ENCODE assay signal across 9 cellular contexts in genomic region chrX:123184199-123184857, GRCh38. TPM values are rescaled to one million over a fixed set of nuclear protein-coding genes. Genes with fewer than 3 reads are reported as not detected.
DNase-seq lines count a peak whose midpoint lies in the region; ATAC-seq, FAIRE-seq and TF ChIP-seq lines count a peak whose summit lies in the region.
"Had no signal": no experiment of that assay in that cellular context is flagged by ENCODE, and none has a peak within 500 bp of the region (broad histone marks: within the 10 kb centered on the region; RNA-seq: fewer than 3 reads in every experiment).

GRIA3 (plus strand) TSS chrX:123184278; CDS start chrX:123184536, 258 bp downstream.

- no peak for TF ChIP-seq CTCF in GM06990 (IDR thresholded peaks at IDR 0.05; ENCODE audit: insufficient read depth, low read length, poor library complexity, severe bottlenecking)

- ATAC-seq in activated CD8-positive, alpha-beta T cell treated with anti-CD3 and anti-CD28 coated beads, Interleukin-2, amount 10 ng/mL, durations not matched to agents 7 days and 5 days: no peak
- peak; percentile 18 to 63 for ATAC-seq in left cardiac atrium
- no peak for ATAC-seq in GM21447 (IDR thresholded peaks at IDR 0.05; ENCODE audit: unreplicated experiment)

- no peak within 1 kb of the TSS for H3K27ac Mint-ChIP-seq in activated CD8-positive, alpha-beta T cell treated with anti-CD3 and anti-CD28 coated beads, Interleukin-2, amount 10 ng/mL, durations not matched to agents 7 days and 5 days

- POLR2A ChIA-PET in activated CD8-positive, alpha-beta T cell treated with anti-CD3 and anti-CD28 coated beads, Interleukin-2, amount 10 ng/mL, durations not matched to agents 7 days and 5 days (lab: Charles Lee): no interaction called here

- FAIRE-seq in GM12892 (lab: Jason Lieb, UNC): no peak

- no peaks in the 10 kb centered on the region for H3K36me3 Mint-ChIP-seq in activated CD8-positive, alpha-beta T cell treated with anti-CD3 and anti-CD28 coated beads, Interleukin-2, amount 10 ng/mL, durations not matched to agents 7 days and 5 days (ENCODE audit: low read depth)

- no peak within 1 kb of the TSS for H3K27ac ChIP-seq in rectal smooth muscle tissue (ENCODE audit: low read depth, low read length)

- no peaks in the 10 kb centered on the region for H3K9me3 Mint-ChIP-seq in activated CD8-positive, alpha-beta T cell treated with anti-CD3 and anti-CD28 coated beads, Interleukin-2, amount 10 ng/mL, durations not matched to agents 7 days and 5 days (ENCODE audit: insufficient read depth)

- H3K4me1 Mint-ChIP-seq in activated CD8-positive, alpha-beta T cell treated with anti-CD3 and anti-CD28 coated beads, Interleukin-2, amount 10 ng/mL, durations not matched to agents 7 days and 5 days (ENCODE audit: low read depth): no peaks in the 10 kb centered on the region

- H3K27me3 Mint-ChIP-seq in activated CD8-positive, alpha-beta T cell treated with anti-CD3 and anti-CD28 coated beads, Interleukin-2, amount 10 ng/mL, durations not matched to agents 7 days and 5 days (ENCODE audit: low read depth): peaks cover 23% of the 10 kb centered on the region

- DNase-seq in GM06990 (ENCODE audit: extremely low read depth, insufficient read length) (peak; percentile 20), left cardiac atrium (no peak), globus pallidus (ENCODE audit: low spot score) (no peak), GM12892 (ENCODE audit: insufficient read length) (no peak), activated T-cell treated with anti-CD3 and anti-CD28 coated beads for 4 hours (no peak)
- DNase-seq in activated CD8-positive, alpha-beta T cell treated with anti-CD3 and anti-CD28 coated beads, Interleukin-2, amount 10 ng/mL, durations not matched to agents 7 days and 5 days: no peak
- DNase-seq: activated gamma-delta T cell treated with Interleukin-2 at 50 U/mL for 16 hours had no signal

- CTCF ChIA-PET in activated CD8-positive, alpha-beta T cell treated with anti-CD3 and anti-CD28 coated beads, Interleukin-2, amount 10 ng/mL, durations not matched to agents 7 days and 5 days (lab: Charles Lee): no interaction called here

- intact Hi-C loops in left cardiac atrium (cut with DNase I): no loop called here

- H3K27me3 ChIP-seq in GM06990 (replicated peaks; ENCODE audit: control insufficient read depth, insufficient read depth, low read length) (no peaks in the 10 kb centered on the region; the same call in 1 of the 2 replicates), rectal smooth muscle tissue (ENCODE audit: control insufficient read depth, insufficient read depth, low read length) (peaks cover 3% of the 10 kb centered on the region)

- H3K4me1 ChIP-seq in rectal smooth muscle tissue (ENCODE audit: control insufficient read depth, insufficient read depth, low read length): no peaks in the 10 kb centered on the region

- H3K4me3 Mint-ChIP-seq in activated CD8-positive, alpha-beta T cell treated with anti-CD3 and anti-CD28 coated beads, Interleukin-2, amount 10 ng/mL, durations not matched to agents 7 days and 5 days: peak within 1 kb of the TSS; percentile 12

- no peak within 1 kb of the TSS for H3K9ac ChIP-seq in rectal smooth muscle tissue (ENCODE audit: low read length)

- no peak for TF ChIP-seq POLR2A in GM12892 (IDR thresholded peaks at IDR 0.05; ENCODE audit: low read depth, low read length)

- H3K36me3 ChIP-seq in GM06990 (ENCODE audit: control insufficient read depth, insufficient read depth, low read length) (no peaks in the 10 kb centered on the region), rectal smooth muscle tissue (ENCODE audit: control insufficient read depth, insufficient read depth, low read length) (no peaks in the 10 kb centered on the region)

- H3K4me3 ChIP-seq in GM06990 (replicated peaks; ENCODE audit: low read depth, low read length) (peak within 1 kb of the TSS; percentile 24), rectal smooth muscle tissue (ENCODE audit: low read length) (peak within 1 kb of the TSS; percentile 54)

RNA-seq across cellular contexts. Expression of gene GRIA3, which starts in this region (rescaled TPM):
- not detected for total RNA-seq in activated CD8-positive, alpha-beta T cell treated with anti-CD3 and anti-CD28 coated beads, Interleukin-2, amount 10 ng/mL, durations not matched to agents 7 days and 5 days
- 1 to 10 TPM in 1 of 2 donors, under 1 TPM in 1; 0.65 to 2.6 TPM for total RNA-seq in left cardiac atrium
- polyA plus RNA-seq in GM12892 (2012; ENCODE audit: missing spikeins): 7.0 TPM

Comparison
In these comparisons a context has a peak if more than half of its experiments do, and no peak if none do; other contexts are left out.
1. ATAC-seq: peak in left cardiac atrium (2 of 2); none in activated CD8-positive, alpha-beta T cell treated with anti-CD3 and anti-CD28 coated beads, Interleukin-2, amount 10 ng/mL, durations not matched to agents 7 days and 5 days (single experiment) and GM21447 (single experiment).